ENCODE assay signal across 8 cellular contexts in genomic region chr14:68789002-68789797, GRCh38. TPM values are rescaled to one million over a fixed set of nuclear protein-coding genes. Genes with fewer than 3 reads are reported as not detected.
DNase-seq lines count a peak whose midpoint lies in the region; ATAC-seq and TF ChIP-seq lines count a peak whose summit lies in the region.

No MANE protein-coding gene starts in this region.

- peaks cover 57% of the 10 kb centered on the region for H3K4me1 Mint-ChIP-seq in activated naive CD4-positive, alpha-beta T cell treated with anti-CD3 and anti-CD28 coated beads, Interleukin-2, amount 10 ng/mL, durations not matched to agents 7 days and 5 days

- H3K27me3 Mint-ChIP-seq in activated naive CD4-positive, alpha-beta T cell treated with anti-CD3 and anti-CD28 coated beads, Interleukin-2, amount 10 ng/mL, durations not matched to agents 7 days and 5 days = peaks cover 4% of the 10 kb centered on the region

- TF ChIP-seq CTCF in osteoblast (IDR thresholded peaks at IDR 0.05; ENCODE audit: extremely low read depth, low read depth, low read length) (peak; percentile 65), thyroid gland (IDR thresholded peaks at IDR 0.05) (peak; percentile 32 to 76 (median 68))

- H3K9me3 ChIP-seq in SK-N-MC (ENCODE audit: low read depth, low read length) (no peaks in the 10 kb centered on the region), osteoblast (ENCODE audit: low read depth, low read length) (no peaks in the 10 kb centered on the region), thyroid gland (no peaks in the 10 kb centered on the region)

- H3K79me2 ChIP-seq in osteoblast (ENCODE audit: insufficient read depth, low read length) = peaks cover 47% of the 10 kb centered on the region

- H3K4me3 ChIP-seq in SK-N-MC (peak overlapping the region; percentile 94), osteoblast (ENCODE audit: insufficient read depth, low read length) (peak overlapping the region; percentile 87), thyroid gland (replicated peaks in 1 of 3) (peak overlapping the region; percentile 77 to 94 (median 84))

- H3K27ac Mint-ChIP-seq in activated naive CD4-positive, alpha-beta T cell treated with anti-CD3 and anti-CD28 coated beads, Interleukin-2, amount 10 ng/mL, durations not matched to agents 7 days and 5 days = peak overlapping the region; percentile 100

- peak overlapping the region; percentile 99 for H3K4me2 ChIP-seq in osteoblast (ENCODE audit: insufficient read depth, low read length)

- no peak for ATAC-seq in HG02642 (IDR thresholded peaks at IDR 0.05; ENCODE audit: poor library complexity, unreplicated experiment)

- H3K27ac ChIP-seq in SK-N-MC (peak overlapping the region; percentile 72), osteoblast (ENCODE audit: low read depth, low read length) (peak overlapping the region; percentile 100), thyroid gland (peak overlapping the region; percentile 99 to 100 (median 100))

- H3K36me3 Mint-ChIP-seq in activated naive CD4-positive, alpha-beta T cell treated with anti-CD3 and anti-CD28 coated beads, Interleukin-2, amount 10 ng/mL, durations not matched to agents 7 days and 5 days = peaks cover 69% of the 10 kb centered on the region

- no peak overlapping the region for H2AFZ ChIP-seq in osteoblast (ENCODE audit: low read length)

- TF ChIP-seq POLR2A in thyroid gland (IDR thresholded peaks at IDR 0.05) = peak in 1 of 2 donors; percentile 15

- H3K4me1 ChIP-seq in osteoblast (ENCODE audit: insufficient read depth, low read length) (peaks cover 40% of the 10 kb centered on the region), thyroid gland (peaks cover 16 to 25% of the 10 kb centered on the region in 2 donors)

- WGBS in thyroid gland, 2 donors = 9 to 13% methylated on average over 13 to 14 of the region's 14 CpGs

- peaks cover 40% of the 10 kb centered on the region for H4K20me1 ChIP-seq in osteoblast (ENCODE audit: insufficient read depth, low read length)

- H3K36me3 ChIP-seq in SK-N-MC (ENCODE audit: insufficient read depth, low read length) (peaks cover 49% of the 10 kb centered on the region), osteoblast (ENCODE audit: insufficient read depth, low read length) (peaks cover 40% of the 10 kb centered on the region), thyroid gland (peaks cover 22 to 48% of the 10 kb centered on the region in 2 donors)

- H3K9ac ChIP-seq in SK-N-MC (ENCODE audit: insufficient read length) = peak overlapping the region; percentile 97

- intact Hi-C loops in thyroid gland (cut with DNase I) = no loop called here

- no peaks in the 10 kb centered on the region for H3K27me3 ChIP-seq in osteoblast (ENCODE audit: insufficient read depth, low read length)
- H3K27me3 ChIP-seq in thyroid gland = no peaks in the 10 kb centered on the region

- no peaks in the 10 kb centered on the region for H3K9me3 Mint-ChIP-seq in activated naive CD4-positive, alpha-beta T cell treated with anti-CD3 and anti-CD28 coated beads, Interleukin-2, amount 10 ng/mL, durations not matched to agents 7 days and 5 days

- CTCF ChIA-PET in activated naive CD4-positive, alpha-beta T cell treated with anti-CD3 and anti-CD28 coated beads, Interleukin-2, amount 10 ng/mL, durations not matched to agents 7 days and 5 days (lab: Charles Lee) = interaction anchor here (0.8 to 5.7 kb wide), 29 partner anchors 10 to 952 kb away, joined by 3 to 105 read pairs (median 4); no protein-coding TSS in a partner anchor

- peak; percentile 66 for DNase-seq in DMS 273 treated with DMSO at 0.1 percent for 48 hours (lab: John Stamatoyannopoulos, UW)
- peak; percentile 74 for DNase-seq in KG1 (lab: John Stamatoyannopoulos, UW)
- DNase-seq in SK-N-MC (ENCODE audit: low read depth, low spot score) = peak; percentile 51
- peak; percentile 93 for DNase-seq in activated naive CD4-positive, alpha-beta T cell treated with anti-CD3 and anti-CD28 coated beads, Interleukin-2, amount 10 ng/mL, durations not matched to agents 7 days and 5 days
- DNase-seq in globus pallidus (ENCODE audit: low spot score) = peak; percentile 80
- DNase-seq in osteoblast (ENCODE audit: insufficient read length, low spot score, missing footprints) = peak; percentile 93
- DNase-seq in thyroid gland = peak; percentile 90 to 91

- peak overlapping the region; percentile 95 for H3K4me3 Mint-ChIP-seq in activated naive CD4-positive, alpha-beta T cell treated with anti-CD3 and anti-CD28 coated beads, Interleukin-2, amount 10 ng/mL, durations not matched to agents 7 days and 5 days

RNA-seq across cellular contexts. Expression of gene ZFP36L1, which starts 3.7 kb away (rescaled TPM):
- total RNA-seq in osteoblast (46.7 and 47.1 TPM in 2 replicates), thyroid gland (100 to 1,000 TPM in 3 of 4 donors, 10 to 100 TPM in 1; 96.9 to 274 (median 127) TPM)
